In genomic region chr6:26322645-26323482, GRCh38 we compare ENCODE assay signal across 8 cellular contexts. TPM values are rescaled to one million over a fixed set of nuclear protein-coding genes. Genes with fewer than 3 reads are reported as not detected.
DNase-seq lines count a peak whose midpoint lies in the region; ATAC-seq, FAIRE-seq and TF ChIP-seq lines count a peak whose summit lies in the region.

No MANE protein-coding gene starts in this region.

- no peak for TF ChIP-seq POLR2A in NB4 (IDR thresholded peaks at IDR 0.05; ENCODE audit: extremely low read depth, insufficient read length)
- TF ChIP-seq POLR2A in GM12878 (IDR thresholded peaks at IDR 0.05; ENCODE audit: low read depth, low read length), result no peak

- CTCF ChIA-PET in BJ (lab: Yijun Ruan, JAX) (interaction anchor here (0.6 to 2.7 kb wide), 15 partner anchors 9 to 273 kb away, joined by 3 to 13 read pairs (median 6); no protein-coding TSS in a partner anchor), GM12878 (lab: Yijun Ruan, JAX) (interaction anchor here (0.9 to 2.5 kb wide), 18 partner anchors 8 to 273 kb away, joined by 3 to 20 read pairs (median 5); partner anchors contain the start of gene BTN2A2)

- no peak; a peak in 1 of 4 replicates for TF ChIP-seq EP300 in GM12878 (IDR thresholded peaks at IDR 0.05; ENCODE audit: borderline replicate concordance in 1 of 2, control insufficient read depth in 1 of 2, low read depth in 2 of 2, low read length in 2 of 2)

- POLR2A ChIA-PET in BJ (lab: Charles Lee), result interaction anchor here (0.5 to 1.4 kb wide), 4 partner anchors 14 to 214 kb away, joined by 4 to 7 read pairs (median 4); a partner anchor contains a TSS
- POLR2A ChIA-PET in GM12878 (lab: Charles Lee), result interaction anchor here (0.6 to 1.9 kb wide), 6 partner anchors 8 to 219 kb away, joined by 3 to 6 read pairs (median 5); a partner anchor contains a TSS

- WGBS in GM12878 (ENCODE audit: insufficient coverage, insufficient replicate concordance, low lambda C conversion rate, missing lambda C conversion rate), result 47% methylated on average over 21 of the region's 21 CpGs
- 46 to 50% (median 47%) methylated on average over 21 of the region's 21 CpGs for WGBS in small intestine, 3 donors

- H3K27me3 ChIP-seq in BJ (ENCODE audit: control insufficient read depth, insufficient read depth, low read length) (no peaks in the 10 kb centered on the region), GM12878 (replicated peaks in 1 of 2; ENCODE audit: control insufficient read depth in 2 of 2, insufficient read depth in 2 of 2, low read length in 1 of 2) (no peaks in the 10 kb centered on the region), small intestine (ENCODE audit: control insufficient read depth in 2 of 2, insufficient read depth in 2 of 2, low read length in 2 of 2) (no peaks in the 10 kb centered on the region)

- H3K79me2 ChIP-seq in GM12878 (ENCODE audit: control insufficient read depth, insufficient read depth, low read length), result no peaks in the 10 kb centered on the region

- ATAC-seq in GM19467 (IDR thresholded peaks at IDR 0.05; ENCODE audit: unreplicated experiment) (peak; percentile 37), GM12878 (peak; percentile 58)

- H3K27ac ChIP-seq in GM12878 (ENCODE audit: control insufficient read depth, insufficient read depth) (no peak overlapping the region), small intestine (ENCODE audit: low read depth in 1 of 2, low read length in 1 of 2) (peak overlapping the region in 1 of 2 donors; percentile 75)

- FAIRE-seq in GM12878 (lab: Jason Lieb, UNC), result peak; percentile 81
- FAIRE-seq in small intestine (lab: Jason Lieb, UNC), result no peak

- BruUV-seq in GM12878 (replicated peaks; lab: Mats Ljungman, UMichigan), result no TSS peak

- H3K4me3 ChIP-seq in BJ (ENCODE audit: low read depth, low read length) (peak overlapping the region; percentile 64), NB4 (ENCODE audit: low read depth, low read length) (peak overlapping the region; percentile 82), GM12878 (peak overlapping the region; percentile 69), iPS-11a (ENCODE audit: low read depth, low read length) (peak overlapping the region; percentile 60), small intestine (ENCODE audit: low read depth in 1 of 2, low read length in 2 of 2) (peak overlapping the region in 1 of 2 donors; percentile 35)

- H3K9ac ChIP-seq in GM12878 (ENCODE audit: control insufficient read depth, insufficient read depth, low read length), result no peak overlapping the region

- no peaks in the 10 kb centered on the region for H3K36me3 ChIP-seq in BJ (ENCODE audit: control insufficient read depth, insufficient read depth, low read length)
- H3K36me3 ChIP-seq in GM12878 (ENCODE audit: control insufficient read depth in 2 of 2, insufficient read depth in 2 of 2, low read length in 1 of 2), result no peaks in the 10 kb centered on the region
- H3K36me3 ChIP-seq in small intestine (ENCODE audit: control insufficient read depth in 2 of 2, insufficient read depth in 2 of 2, low read length in 2 of 2), result no peaks in the 10 kb centered on the region

- in situ Hi-C loops in GM12878 (cut with MboI), result loop anchor here (10.0 kb wide), 1 partner anchor 1152 kb away; the partner anchor contains the start of gene ZNF184

- TF ChIP-seq CTCF in BJ (IDR thresholded peaks at IDR 0.05; ENCODE audit: insufficient read depth, low read depth, low read length), result no peak
- TF ChIP-seq CTCF in NB4 (IDR thresholded peaks at IDR 0.05; ENCODE audit: low read depth, low read length), result no peak
- TF ChIP-seq CTCF in GM12878 (IDR thresholded peaks at IDR 0.05 in 2 of 3, conservative IDR thresholded peaks at IDR 0.05 in 1 of 3; ENCODE audit: control insufficient read depth in 2 of 3, extremely low read depth in 1 of 3, insufficient read depth in 1 of 3, low read depth in 3 of 3, low read length in 3 of 3), result no peak

- peak; percentile 77 for DNase-seq in BJ (ENCODE audit: low read depth)
- peak; percentile 93 for DNase-seq in NB4 (ENCODE audit: low read depth)
- peak; percentile 81 for DNase-seq in SKM-1 (lab: John Stamatoyannopoulos, UW; ENCODE audit: unreplicated experiment)
- DNase-seq in GM12878 (ENCODE audit: low read depth, low spot score), result peak; percentile 87
- DNase-seq in small intestine, result peak; percentile 75
- DNase-seq in 8988T, result no peak

- RAD21 ChIA-PET in GM12878 (lab: Charles Lee; ENCODE audit: unreplicated experiment), result interaction anchor here (0.8 to 2.4 kb wide), 8 partner anchors 8 to 210 kb away, joined by 3 to 8 read pairs (median 4); a partner anchor contains a TSS

- no peak for TF ChIP-seq RAD21 in GM12878 (IDR thresholded peaks at IDR 0.05; ENCODE audit: insufficient read depth, low read depth, low read length)

- intact Hi-C loops in GM12878 (cut with micrococcal nuclease; ENCODE audit: unreplicated experiment), result loop anchor here (1.0 to 10.0 kb wide), 2 partner anchors 10 to 1152 kb away; partner anchors contain the start of gene ZNF184

- peak overlapping the region; percentile 6; the same call in 1 of the 2 replicates for H3K4me2 ChIP-seq in GM12878 (ENCODE audit: control insufficient read depth, insufficient read depth)

- no peaks in the 10 kb centered on the region for H3K9me3 ChIP-seq in GM12878 (replicated peaks; ENCODE audit: control insufficient read depth, insufficient read depth, low read length)
- no peaks in the 10 kb centered on the region for H3K9me3 ChIP-seq in small intestine (ENCODE audit: control insufficient read depth, low read depth)

- H3K4me1 ChIP-seq in GM12878 (ENCODE audit: control insufficient read depth, insufficient read depth, low read length) (peaks cover 7% of the 10 kb centered on the region), small intestine (ENCODE audit: control insufficient read depth in 2 of 2, insufficient read depth in 1 of 2, low read depth in 1 of 2, low read length in 1 of 2) (no peaks in the 10 kb centered on the region)

- SMC1A ChIA-PET in GM12878 (lab: Charles Lee; ENCODE audit: uncharacterized antibody, unreplicated experiment), result interaction anchor here (0.8 to 2.9 kb wide), 17 partner anchors 8 to 252 kb away, joined by 3 to 13 read pairs (median 4); no protein-coding TSS in a partner anchor

- no peak overlapping the region; the same call in 1 of the 2 replicates for H2AFZ ChIP-seq in GM12878 (ENCODE audit: control insufficient read depth, low read depth, low read length)

- no peaks in the 10 kb centered on the region for H4K20me1 ChIP-seq in GM12878 (ENCODE audit: control insufficient read depth, insufficient read depth)

TF ChIP-seq in GM12878, 131 proteins besides CTCF, POLR2A, EP300 and RAD21 (continues in another document):
- TF ChIP-seq SUPT20H (IDR thresholded peaks at IDR 0.05; ENCODE audit: borderline replicate concordance, control insufficient read depth, low read depth, low read length) (no peak), SUZ12 (IDR thresholded peaks at IDR 0.05; ENCODE audit: unreplicated experiment) (no peak), ZNF622 (IDR thresholded peaks at IDR 0.05) (no peak), NR2C2 (IDR thresholded peaks at IDR 0.05; ENCODE audit: borderline replicate concordance, control insufficient read depth, insufficient read length, low read depth) (no peak), NKRF (conservative IDR thresholded peaks at IDR 0.05) (peak; percentile 54), ZNF207 (IDR thresholded peaks at IDR 0.05; ENCODE audit: borderline replicate concordance) (0 out of 2 replicates have a peak, but pooled peaks have one; percentile 16), SREBF2 (IDR thresholded peaks at IDR 0.05; ENCODE audit: low read length) (peak; percentile 91), ZSCAN29 (IDR thresholded peaks at IDR 0.05) (peak; percentile 95)

RNA-seq across cellular contexts. Expression of gene BTN3A2, which starts 42.1 kb away (rescaled TPM):
- polyA plus RNA-seq in BJ (2011; rRNA removed) (30.0 and 34.7 TPM in 2 replicates), GM12878 (2011; rRNA removed) (74.7 and 80.5 TPM in 2 replicates), GM12878 (2014; fragmentation: Illumina TruSeq; extraction: Trizol) (25.1 and 25.2 TPM in 2 replicates), GM12878 (2014; fragmentation: Nextera tagmentation; extraction: Ambion mirVana) (10 to 100 TPM; 15.9 to 22.2 TPM), GM12878 (2014; rRNA removed) (19.5 and 19.6 TPM in 2 replicates), GM12878 (2016; fragmentation: Nextera tagmentation; extraction: Ambion mirVana) (10 to 100 TPM; 13.6 to 14.7 TPM), small intestine (10 to 100 TPM; 17.7 to 37.1 (median 29.5) TPM)
- 7.6 and 9.2 TPM in 2 replicates for polyA minus RNA-seq in BJ (2011; rRNA and poly(A)+ RNA removed)
- 134 and 147 TPM in 2 replicates for total RNA-seq in GM12878 (2013; cell fraction: nucleolus; rRNA removed)
- total RNA-seq in GM12878 (2014; rRNA removed) (17.2 and 17.3 TPM in 2 replicates), GM12878 (2014; rRNA removed; fragmentation: Illumina TruSeq; extraction: Trizol) (19.5 and 20.9 TPM in 2 replicates), GM12878 (2021) (26.1 and 27.8 TPM in 2 replicates)
- polyA plus RNA-seq in GM12878 (2011; ENCODE audit: low read depth), result 22.1 TPM
- polyA plus RNA-seq in GM12878 (2011; cell fraction: cytosol; rRNA removed), result 40.4 and 44.5 TPM in 2 replicates
- polyA plus RNA-seq in GM12878 (2011; cell fraction: nucleus; rRNA removed), result 82.7 and 117 TPM in 2 replicates
- 26.4 and 31.9 TPM in 2 replicates for polyA plus RNA-seq in GM12878 (2012)
- polyA minus RNA-seq in GM12878 (2011; rRNA and poly(A)+ RNA removed), result 59.7 and 127 TPM in 2 replicates
- polyA minus RNA-seq in GM12878 (2011; cell fraction: cytosol; rRNA and poly(A)+ RNA removed), result 9.1 and 15.6 TPM in 2 replicates
- 41.1 and 44.0 TPM in 2 replicates for polyA minus RNA-seq in GM12878 (2011; cell fraction: nucleus; rRNA and poly(A)+ RNA removed)
